Comparison of ENCODE assay signal across 34 cellular contexts in the genomic region with DNA sequence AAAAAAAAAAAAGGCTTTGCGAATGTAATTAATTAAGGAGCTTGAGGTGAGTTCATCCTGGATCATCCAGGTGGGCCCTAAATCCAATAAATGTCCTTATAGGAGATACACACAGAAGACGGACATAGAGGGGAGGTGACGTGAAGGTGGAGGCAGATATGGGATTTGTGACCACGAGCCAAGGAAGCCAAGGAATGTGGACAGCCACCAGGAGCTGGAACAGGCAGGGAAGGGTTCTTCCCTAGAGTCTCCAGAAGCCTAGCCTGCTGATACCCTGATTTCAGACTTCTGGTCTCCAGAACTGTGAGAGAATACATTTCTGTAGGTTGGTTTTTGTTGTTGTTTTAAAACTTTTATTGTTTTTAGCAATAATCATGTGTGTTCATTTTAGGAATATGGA.
"Had no signal": no experiment of that assay in that cellular context is flagged by ENCODE, and none has a peak within 500 bp of the region (broad histone marks: within the 10 kb centered on the region; RNA-seq: fewer than 3 reads in every experiment).

No MANE protein-coding gene starts in this region.

- H3K27ac ChIP-seq: KMS-11 had no signal

- H3K9ac ChIP-seq: KMS-11 had no signal

- H3K4me3 ChIP-seq: MG63 had no signal

- H3K9me3 ChIP-seq: MG63 had no signal

- H3K4me2 ChIP-seq: KMS-11 had no signal

- DNase-seq: Karpas-422, Kasumi-1, MG63, MM.1S, MV-4-11, NCI-H1048, NCI-H1092, NCI-H1092 treated with DMSO at 0.1 percent for 48 hours, NCI-H1105, NCI-H1105 treated with DMSO at 0.1 percent for 48 hours, NCI-H1417, NCI-H1417 treated with DMSO at 0.1 percent for 48 hours, NCI-H1436, NCI-H1436 treated with DMSO at 0.1 percent for 48 hours, NCI-H146, NCI-H1694, NCI-H1694 treated with DMSO at 0.1 percent for 48 hours, NCI-H187, NCI-H187 treated with DMSO at 0.1 percent for 48 hours, NCI-H1930, NCI-H2029, NCI-H2029 treated with DMSO at 0.1 percent for 48 hours, NCI-H2081, NCI-H2081 treated with DMSO at 0.1 percent for 48 hours, NCI-H2107, NCI-H2171, NCI-H2171 treated with DMSO at 0.1 percent for 48 hours, NCI-H2227 treated with DMSO at 0.1 percent for 48 hours, NCI-H226, NCI-H345, NCI-H446, NCI-H446 treated with DMSO at 0.1 percent for 48 hours, NCI-H510A had no signal

- H3K36me3 ChIP-seq: MG63 had no signal

- H3K27me3 ChIP-seq: MG63 had no signal
